9 cellular contexts compared by ENCODE assay signal in the genomic region with DNA sequence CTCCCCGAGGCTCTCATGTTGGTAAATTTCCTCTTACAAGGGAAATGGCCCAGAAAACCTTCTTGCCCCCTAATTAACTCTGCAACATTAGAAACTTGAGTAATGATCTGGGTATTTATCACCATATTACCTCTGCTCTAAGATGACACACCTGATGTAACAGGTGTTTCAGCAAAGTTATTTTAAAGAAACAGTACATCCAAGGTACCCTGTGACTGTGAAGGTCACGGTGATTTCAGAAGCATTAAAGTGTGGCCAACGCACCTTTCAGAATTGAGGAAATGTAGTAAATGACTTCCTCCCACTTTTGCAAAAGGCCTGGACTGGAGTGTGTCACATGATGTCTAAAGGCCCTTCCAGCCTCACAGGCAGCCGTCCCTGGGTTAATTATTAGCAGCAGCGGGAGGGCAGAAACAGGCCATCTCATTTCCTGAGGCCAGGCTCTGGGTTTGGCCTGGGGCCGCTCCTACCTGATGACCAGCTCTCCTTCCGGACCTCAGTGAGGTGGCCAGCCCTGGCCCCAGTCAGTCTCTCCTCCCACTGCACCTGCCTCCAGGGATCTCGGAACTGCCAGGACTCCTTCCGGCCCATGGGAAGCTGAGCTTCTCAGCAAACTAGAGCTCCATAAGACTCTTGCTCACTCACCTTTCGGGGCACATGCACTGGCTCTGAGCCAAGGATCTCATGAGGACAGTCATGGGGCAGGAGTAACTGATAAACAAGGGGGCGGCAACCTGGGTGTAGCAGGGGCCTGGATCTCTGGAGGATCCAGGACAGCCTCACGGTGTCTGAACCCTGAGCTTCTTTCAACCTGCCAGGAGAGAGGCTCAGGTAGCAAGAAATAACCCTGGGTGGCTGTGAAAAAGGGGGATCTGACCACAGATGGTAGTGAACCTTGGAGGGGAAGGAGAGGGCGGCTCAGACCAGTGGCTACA. TPM values are rescaled to one million over a fixed set of nuclear protein-coding genes. Genes with fewer than 3 reads are reported as not detected.
DNase-seq lines count a peak whose midpoint lies in the region; ATAC-seq and FAIRE-seq lines count a peak whose summit lies in the region.
"Had no signal": no experiment of that assay in that cellular context is flagged by ENCODE, and none has a peak within 500 bp of the region (broad histone marks: within the 10 kb centered on the region; RNA-seq: fewer than 3 reads in every experiment).

No MANE protein-coding gene starts in this region.

- DNase-seq in NCI-H2107 treated with DMSO at 0.1 percent for 48 hours (lab: John Stamatoyannopoulos, UW; ENCODE audit: unreplicated experiment) (peak; percentile 53), NCI-H2107 (lab: John Stamatoyannopoulos, UW) (no peak), small intestine (peak; percentile 99), GOT3 (lab: John Stamatoyannopoulos, UW) (no peak), HCEC 1CT (no peak)
- no peak for DNase-seq in activated CD4-positive, alpha-beta T cell treated with anti-CD3 and anti-CD28 coated beads for 1 hour

- no peaks in the 10 kb centered on the region for H3K36me3 ChIP-seq in duodenal mucosa (ENCODE audit: control insufficient read depth in 1 of 2, insufficient read depth in 2 of 2, low read length in 2 of 2)
- H3K36me3 ChIP-seq in small intestine (ENCODE audit: control insufficient read depth in 2 of 2, insufficient read depth in 2 of 2, low read length in 2 of 2) = no peaks in the 10 kb centered on the region

- no peak for FAIRE-seq in small intestine (lab: Jason Lieb, UNC)
- FAIRE-seq: colon had no signal

- peak overlapping the region; percentile 45 to 59 for H3K9ac ChIP-seq in duodenal mucosa (ENCODE audit: low read depth in 1 of 2, low read length in 2 of 2)

- H3K4me3 ChIP-seq in duodenal mucosa (ENCODE audit: low read depth in 1 of 2, low read length in 2 of 2) (peak overlapping the region; percentile 35 to 52), small intestine (ENCODE audit: low read depth in 1 of 2, low read length in 2 of 2) (no peak overlapping the region)

- peak; percentile 43 for ATAC-seq in HG03575 (IDR thresholded peaks at IDR 0.05; ENCODE audit: extremely low read depth, insufficient number of reproducible peaks, low FRiP score, unreplicated experiment)

- H3K4me1 ChIP-seq in duodenal mucosa (ENCODE audit: control insufficient read depth in 1 of 2, insufficient read depth in 2 of 2, low read length in 2 of 2) (peaks cover 23% of the 10 kb centered on the region in 2 donors), small intestine (ENCODE audit: control insufficient read depth in 2 of 2, insufficient read depth in 1 of 2, low read depth in 1 of 2, low read length in 1 of 2) (peaks cover 3 to 10% of the 10 kb centered on the region in 2 donors)

- H3K27ac ChIP-seq in duodenal mucosa (ENCODE audit: low read depth, low read length) = peak overlapping the region; percentile 84
- peak overlapping the region; percentile 87 to 91 for H3K27ac ChIP-seq in small intestine (ENCODE audit: low read depth in 1 of 2, low read length in 1 of 2)

- H3K27me3 ChIP-seq in duodenal mucosa (ENCODE audit: control insufficient read depth in 1 of 2, insufficient read depth in 2 of 2, low read length in 2 of 2) = no peaks in the 10 kb centered on the region
- H3K27me3 ChIP-seq in small intestine (ENCODE audit: control insufficient read depth in 2 of 2, insufficient read depth in 2 of 2, low read length in 2 of 2) = no peaks in the 10 kb centered on the region

- 9 to 46% (median 20%) methylated on average over 13 of the region's 13 CpGs for WGBS in small intestine, 3 donors

- no peaks in the 10 kb centered on the region for H3K9me3 ChIP-seq in duodenal mucosa (ENCODE audit: control insufficient read depth in 1 of 2, low read length in 2 of 2)
- no peaks in the 10 kb centered on the region for H3K9me3 ChIP-seq in small intestine (ENCODE audit: control insufficient read depth, low read depth)

RNA-seq across cellular contexts. Expression of gene PTPN3, which starts 20.6 kb away (rescaled TPM):
- polyA plus RNA-seq in small intestine = 10 to 100 TPM; 15.3 to 42.7 (median 25.3) TPM

Comparison
In these comparisons a context has a peak if more than half of its experiments do, and no peak if none do; other contexts are left out.
1. DNase-seq: peak in NCI-H2107 treated with DMSO at 0.1 percent for 48 hours (single experiment) and small intestine (single experiment); none in NCI-H2107 (single experiment), GOT3 (single experiment), activated CD4-positive, alpha-beta T cell treated with anti-CD3 and anti-CD28 coated beads for 1 hour (single experiment) and HCEC 1CT (single experiment).
2. H3K4me3 ChIP-seq: peak in duodenal mucosa (2 of 2); none in small intestine (0 of 2).